In genomic region chr15:53448215-53449001, GRCh38 we compare ENCODE assay signal across 1 cellular context.
TF ChIP-seq lines count a peak whose summit lies in the region.

No MANE protein-coding gene starts in this region.

TF ChIP-seq in H1, 55 proteins besides CTCF, POLR2A, EP300 and RAD21 (continued from another document):
- no peak for TF ChIP-seq CHD7 (IDR thresholded peaks at IDR 0.05; ENCODE audit: insufficient replicate concordance, low read length)
- no peak for TF ChIP-seq CHD2 (IDR thresholded peaks at IDR 0.05; ENCODE audit: low read length)
- TF ChIP-seq TEAD4 (IDR thresholded peaks at IDR 0.05; ENCODE audit: low read depth, low read length): no peak
- no peak for TF ChIP-seq KDM1A (IDR thresholded peaks at IDR 0.05; ENCODE audit: borderline replicate concordance, low read length)
- no peak for TF ChIP-seq SP1 (IDR thresholded peaks at IDR 0.05; ENCODE audit: low read depth, low read length)
- no peak for TF ChIP-seq SP4 (IDR thresholded peaks at IDR 0.05; ENCODE audit: low read length)
- no peak for TF ChIP-seq SIRT6 (IDR thresholded peaks at IDR 0.05; ENCODE audit: low read length)
- TF ChIP-seq RFX5 (IDR thresholded peaks at IDR 0.05; ENCODE audit: borderline replicate concordance, low read depth, low read length): no peak
- no peak for TF ChIP-seq CREB1 (IDR thresholded peaks at IDR 0.05)
- no peak for TF ChIP-seq ASH2L (IDR thresholded peaks at IDR 0.05; ENCODE audit: low read length)
- no peak for TF ChIP-seq GABPA (IDR thresholded peaks at IDR 0.05; ENCODE audit: borderline replicate concordance, insufficient read depth, low read length)
- TF ChIP-seq SIX5 (IDR thresholded peaks at IDR 0.05; ENCODE audit: low read depth, low read length): no peak
- no peak for TF ChIP-seq E2F6 (IDR thresholded peaks at IDR 0.05)
